In genomic region chr5:124289641-124290201, GRCh38 we compare ENCODE assay signal across 10 cellular contexts.
DNase-seq lines count a peak whose midpoint lies in the region; ATAC-seq and TF ChIP-seq lines count a peak whose summit lies in the region.
"Had no signal": no experiment of that assay in that cellular context is flagged by ENCODE, and none has a peak within 500 bp of the region (broad histone marks: within the 10 kb centered on the region; RNA-seq: fewer than 3 reads in every experiment).

No MANE protein-coding gene starts in this region.

- H3K9me3 ChIP-seq in upper lobe of right lung = no peaks in the 10 kb centered on the region

- peak; percentile 8 for DNase-seq in NCI-H82 (lab: John Stamatoyannopoulos, UW)
- no peak for DNase-seq in NCI-H82 treated with DMSO at 0.1 percent for 48 hours (lab: John Stamatoyannopoulos, UW; ENCODE audit: unreplicated experiment)
- DNase-seq in iPS-NIHi7 (ENCODE audit: extremely low spot score) = peak; percentile 76
- no peak for DNase-seq in upper lobe of right lung
- no peak for DNase-seq in EL
- DNase-seq in CD1c-positive myeloid dendritic cell (ENCODE audit: extremely low spot score) = no peak
- DNase-seq: activated CD8-positive, alpha-beta T cell treated with anti-CD3 and anti-CD28 coated beads for 36 hours had no signal

- peaks cover 8% of the 10 kb centered on the region for H3K4me1 ChIP-seq in upper lobe of right lung

- H3K27ac ChIP-seq in angular gyrus (ENCODE audit: low read depth, low read length) (peak overlapping the region; percentile 75), upper lobe of right lung (no peak overlapping the region)

- H3K36me3 ChIP-seq in upper lobe of right lung = no peaks in the 10 kb centered on the region

- intact Hi-C loops in upper lobe of right lung (cut with DNase I) = no loop called here

- H3K4me3 ChIP-seq in upper lobe of right lung = no peak overlapping the region
- H3K4me3 ChIP-seq: smooth muscle cell had no signal

- peak; percentile 11 for TF ChIP-seq CTCF in upper lobe of right lung (IDR thresholded peaks at IDR 0.05)

- no peaks in the 10 kb centered on the region for H3K27me3 ChIP-seq in upper lobe of right lung

- ATAC-seq in upper lobe of right lung = peak; percentile 10
- no peak for ATAC-seq in GM21528 (IDR thresholded peaks at IDR 0.05; ENCODE audit: low FRiP score, unreplicated experiment)
- ATAC-seq: activated CD8-positive, alpha-beta T cell treated with anti-CD3 and anti-CD28 coated beads for 36 hours had no signal

Comparison
In these comparisons a context has a peak if more than half of its experiments do, and no peak if none do; other contexts are left out.
1. DNase-seq: peak in NCI-H82 (single experiment) and iPS-NIHi7 (single experiment); none in NCI-H82 treated with DMSO at 0.1 percent for 48 hours (single experiment), upper lobe of right lung (single experiment), EL (single experiment) and CD1c-positive myeloid dendritic cell (single experiment).